Comparison of ENCODE assay signal across 12 cellular contexts in genomic region chr7:150778014-150778737, GRCh38. TPM values are rescaled to one million over a fixed set of nuclear protein-coding genes. Genes with fewer than 3 reads are reported as not detected.
"Had no signal": no experiment of that assay in that cellular context is flagged by ENCODE, and none has a peak within 500 bp of the region (broad histone marks: within the 10 kb centered on the region; RNA-seq: fewer than 3 reads in every experiment).

No MANE protein-coding gene starts in this region.

- H3K27me3 Mint-ChIP-seq: activated naive CD8-positive, alpha-beta T cell treated with anti-CD3 and anti-CD28 coated beads, Interleukin-2, amount 50 U/mL, for 24 hours had no signal

- H3K27ac Mint-ChIP-seq: activated CD4-positive, alpha-beta T cell treated with anti-CD3 and anti-CD28 coated beads, Interleukin-2, amount 10 ng/mL, durations not matched to agents 7 days and 5 days; activated naive CD8-positive, alpha-beta T cell treated with anti-CD3 and anti-CD28 coated beads, Interleukin-2, amount 50 U/mL, for 24 hours; immature natural killer cell; natural killer cell; stimulated activated memory B cell treated with anti-CD40 and anti-IgM and Interleukin-4, amounts not matched to agents 10 μg/mL and 1 μg/mL and 100 μg/mL, for 72 hours had no signal

- H3K4me3 Mint-ChIP-seq: activated CD4-positive, alpha-beta T cell treated with anti-CD3 and anti-CD28 coated beads, Interleukin-2, amount 10 ng/mL, durations not matched to agents 7 days and 5 days; activated naive CD8-positive, alpha-beta T cell treated with anti-CD3 and anti-CD28 coated beads, Interleukin-2, amount 50 U/mL, for 24 hours; immature natural killer cell; natural killer cell; stimulated activated memory B cell treated with anti-CD40 and anti-IgM and Interleukin-4, amounts not matched to agents 10 μg/mL and 1 μg/mL and 100 μg/mL, for 72 hours had no signal

- H3K4me1 ChIP-seq: foreskin keratinocyte, prostate gland had no signal

- H3K27ac ChIP-seq: foreskin keratinocyte, prostate gland, spleen had no signal

- H3K9me3 ChIP-seq: prostate gland, transverse colon had no signal

- H3K4me3 ChIP-seq: prostate gland, spleen, transverse colon had no signal

- ATAC-seq: stimulated activated memory B cell treated with anti-CD40 and anti-IgM and Interleukin-4, amounts not matched to agents 10 μg/mL and 1 μg/mL and 100 μg/mL, for 72 hours had no signal

- H3K4me1 Mint-ChIP-seq: activated naive CD8-positive, alpha-beta T cell treated with anti-CD3 and anti-CD28 coated beads, Interleukin-2, amount 50 U/mL, for 24 hours had no signal

- H3K27me3 ChIP-seq: foreskin keratinocyte, spleen, transverse colon had no signal

- H3K36me3 ChIP-seq: prostate gland, spleen, transverse colon had no signal

RNA-seq across cellular contexts. Expression of gene TMEM176B, which starts 22.0 kb away (rescaled TPM):
- total RNA-seq: activated CD4-positive, alpha-beta T cell treated with anti-CD3 and anti-CD28 coated beads, Interleukin-2, amount 10 ng/mL, durations not matched to agents 7 days and 5 days; endothelial cell of umbilical vein; foreskin keratinocyte had no signal
- polyA plus RNA-seq: foreskin keratinocyte, mammary epithelial cell had no signal

RNA-seq across cellular contexts. Expression of gene TMEM176A, which starts 22.4 kb away (rescaled TPM):
- total RNA-seq: activated CD4-positive, alpha-beta T cell treated with anti-CD3 and anti-CD28 coated beads, Interleukin-2, amount 10 ng/mL, durations not matched to agents 7 days and 5 days; astrocyte; endothelial cell of umbilical vein; foreskin keratinocyte; mammary epithelial cell had no signal
- polyA plus RNA-seq: endothelial cell of umbilical vein, foreskin keratinocyte, mammary epithelial cell had no signal

RNA-seq across cellular contexts. Expression of gene GIMAP5, which starts 41.0 kb away (rescaled TPM):
- total RNA-seq: foreskin keratinocyte, mammary epithelial cell had no signal
- polyA plus RNA-seq: foreskin keratinocyte, mammary epithelial cell had no signal
